In genomic region chr14:56136571-56137498, GRCh38 we compare ENCODE assay signal across 1 cellular context.
TF ChIP-seq lines count a peak whose summit lies in the region.

No MANE protein-coding gene starts in this region.

TF ChIP-seq in WTC11, 78 proteins besides CTCF, POLR2A, EP300 and RAD21 (continued from another document):
- TF ChIP-seq E2F1 (CRISPR knock-in tag; IDR thresholded peaks at IDR 0.05), result no peak
- no peak for TF ChIP-seq ZNF263 (CRISPR knock-in tag; IDR thresholded peaks at IDR 0.05; ENCODE audit: low read depth)
- TF ChIP-seq ZNF532 (CRISPR knock-in tag; IDR thresholded peaks at IDR 0.05; ENCODE audit: borderline replicate concordance), result no peak
- TF ChIP-seq NFYB (CRISPR knock-in tag; conservative IDR thresholded peaks at IDR 0.05; ENCODE audit: low read depth), result no peak
- no peak for TF ChIP-seq HMGA2 (CRISPR knock-in tag; IDR thresholded peaks at IDR 0.05)
- TF ChIP-seq ZNF671 (CRISPR knock-in tag; IDR thresholded peaks at IDR 0.05), result no peak
- TF ChIP-seq ZBTB43 (CRISPR knock-in tag; IDR thresholded peaks at IDR 0.05), result no peak
- no peak for TF ChIP-seq RELA (CRISPR knock-in tag; IDR thresholded peaks at IDR 0.05; ENCODE audit: borderline replicate concordance)
- TF ChIP-seq CREB1 (CRISPR knock-in tag; IDR thresholded peaks at IDR 0.05), result no peak
- TF ChIP-seq USF2 (CRISPR knock-in tag; IDR thresholded peaks at IDR 0.05), result no peak
- TF ChIP-seq ZSCAN18 (CRISPR knock-in tag; IDR thresholded peaks at IDR 0.05), result no peak
- TF ChIP-seq KAT7 (CRISPR knock-in tag; IDR thresholded peaks at IDR 0.05; ENCODE audit: borderline replicate concordance), result no peak
- no peak for TF ChIP-seq MAX (CRISPR knock-in tag; IDR thresholded peaks at IDR 0.05)
